17 cellular contexts compared by ENCODE assay signal in the genomic region with DNA sequence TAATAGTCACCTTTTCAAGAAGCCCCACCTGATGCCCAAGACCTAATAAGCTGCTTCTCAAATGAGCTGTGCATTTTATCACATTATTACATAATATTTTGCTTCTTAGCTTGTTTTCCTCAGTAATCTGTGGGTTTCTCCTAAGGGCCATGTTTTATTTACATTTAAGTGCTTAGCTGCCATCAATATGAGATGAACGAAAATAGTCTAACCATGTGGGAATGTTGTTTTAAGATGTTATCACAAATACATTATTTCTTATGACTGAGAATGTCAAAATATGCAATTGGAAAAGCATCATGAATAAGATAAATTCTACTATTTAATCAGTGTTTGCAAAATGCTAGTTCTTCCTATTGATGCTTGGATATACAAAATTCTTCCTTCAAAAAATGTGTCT. TPM values are rescaled to one million over a fixed set of nuclear protein-coding genes. Genes with fewer than 3 reads are reported as not detected.
A peak's percentile ranks its signal among the peaks of the same experiment; 100 is the strongest.
DNase-seq lines count a peak whose midpoint lies in the region; ATAC-seq and TF ChIP-seq lines count a peak whose summit lies in the region.
"Had no signal": no experiment of that assay in that cellular context is flagged by ENCODE, and none has a peak within 500 bp of the region (broad histone marks: within the 10 kb centered on the region; RNA-seq: fewer than 3 reads in every experiment).

No MANE protein-coding gene starts in this region.

- H3K9me3 Mint-ChIP-seq in activated CD4-positive, alpha-beta T cell treated with anti-CD3 and anti-CD28 coated beads for 36 hours (ENCODE audit: low read depth) = no peaks in the 10 kb centered on the region
- no peaks in the 10 kb centered on the region for H3K9me3 Mint-ChIP-seq in immature natural killer cell
- no peaks in the 10 kb centered on the region for H3K9me3 Mint-ChIP-seq in stimulated activated memory B cell treated with anti-CD40 and anti-IgM and Interleukin-4, amounts not matched to agents 10 μg/mL and 1 μg/mL and 100 μg/mL, for 72 hours
- no peaks in the 10 kb centered on the region for H3K9me3 Mint-ChIP-seq in activated CD8-positive, alpha-beta memory T cell treated with anti-CD3 and anti-CD28 coated beads, Interleukin-2, amount 10 ng/mL, durations not matched to agents 7 days and 5 days (ENCODE audit: low read depth)
- H3K9me3 Mint-ChIP-seq: GM23338 had no signal

- no peak overlapping the region for H3K27ac ChIP-seq in testis
- H3K27ac ChIP-seq: 22Rv1, KMS-11 had no signal

- DNase-seq in activated CD4-positive, alpha-beta T cell treated with anti-CD3 and anti-CD28 coated beads for 36 hours = no peak
- no peak for DNase-seq in activated CD4-positive, alpha-beta T cell treated with anti-CD3 and anti-CD28 coated beads, Interleukin-2, amount 50 U/mL, for 1 hour
- DNase-seq in T-helper 17 cell = no peak
- DNase-seq in immature natural killer cell = no peak
- no peak for DNase-seq in activated CD8-positive, alpha-beta memory T cell treated with anti-CD3 and anti-CD28 coated beads, Interleukin-2, amount 10 ng/mL, durations not matched to agents 7 days and 5 days
- DNase-seq in NCI-H345 (lab: John Stamatoyannopoulos, UW) = no peak
- DNase-seq in testis = no peak
- DNase-seq: activated CD4-positive, alpha-beta T cell treated with anti-CD3 and anti-CD28 coated beads for 4 hours; COR-L47; kidney glomerular epithelial cell; NCI-H524; stimulated activated CD4-positive, alpha-beta T cell treated with anti-CD3 and anti-CD28 coated beads, Interleukin-1b, Interleukin-23, amount 100 ng/mL, for 48 hours; stimulated activated CD8-positive, alpha-beta memory T cell treated with anti-CD3 and anti-CD28 coated beads, Interleukin-4, amount 100 ng/mL, for 48 hours had no signal

- peaks cover 67% of the 10 kb centered on the region for H3K36me3 Mint-ChIP-seq in activated CD4-positive, alpha-beta T cell treated with anti-CD3 and anti-CD28 coated beads for 36 hours (ENCODE audit: low read depth)
- H3K36me3 Mint-ChIP-seq in T-helper 17 cell (ENCODE audit: low read depth) = peaks cover 2% of the 10 kb centered on the region
- peaks cover 40 to 66% (median 42%) of the 10 kb centered on the region in 3 donors for H3K36me3 Mint-ChIP-seq in immature natural killer cell
- peaks cover 57% of the 10 kb centered on the region for H3K36me3 Mint-ChIP-seq in stimulated activated memory B cell treated with anti-CD40 and anti-IgM and Interleukin-4, amounts not matched to agents 10 μg/mL and 1 μg/mL and 100 μg/mL, for 72 hours
- peaks cover 70% of the 10 kb centered on the region for H3K36me3 Mint-ChIP-seq in activated CD8-positive, alpha-beta memory T cell treated with anti-CD3 and anti-CD28 coated beads, Interleukin-2, amount 10 ng/mL, durations not matched to agents 7 days and 5 days

- H3K4me3 Mint-ChIP-seq in activated CD4-positive, alpha-beta T cell treated with anti-CD3 and anti-CD28 coated beads for 36 hours = no peak overlapping the region
- H3K4me3 Mint-ChIP-seq in T-helper 17 cell (no peak overlapping the region), immature natural killer cell (peak overlapping the region in 1 of 5 donors; percentile 10)
- H3K4me3 Mint-ChIP-seq in stimulated activated memory B cell treated with anti-CD40 and anti-IgM and Interleukin-4, amounts not matched to agents 10 μg/mL and 1 μg/mL and 100 μg/mL, for 72 hours = no peak overlapping the region
- H3K4me3 Mint-ChIP-seq in activated CD8-positive, alpha-beta memory T cell treated with anti-CD3 and anti-CD28 coated beads, Interleukin-2, amount 10 ng/mL, durations not matched to agents 7 days and 5 days = no peak overlapping the region
- H3K4me3 Mint-ChIP-seq: GM23338 had no signal

- WGBS in testis, 2 donors = 76 to 77% methylated on average over 1 of the region's 1 CpG

- intact Hi-C loops in activated CD4-positive, alpha-beta T cell treated with anti-CD3 and anti-CD28 coated beads for 36 hours (cut with DNase I, micrococcal nuclease) = no loop called here
- intact Hi-C loops in testis (cut with DNase I; ENCODE audit: low total_unique reads) = no loop called here

- no peak for ATAC-seq in activated CD4-positive, alpha-beta T cell treated with anti-CD3 and anti-CD28 coated beads for 36 hours
- no peak for ATAC-seq in T-helper 17 cell
- no peak for ATAC-seq in stimulated activated memory B cell treated with anti-CD40 and anti-IgM and Interleukin-4, amounts not matched to agents 10 μg/mL and 1 μg/mL and 100 μg/mL, for 72 hours
- no peak for ATAC-seq in activated CD8-positive, alpha-beta memory T cell treated with anti-CD3 and anti-CD28 coated beads, Interleukin-2, amount 10 ng/mL, durations not matched to agents 7 days and 5 days
- ATAC-seq: GM23338 had no signal

- TF ChIP-seq CTCF in testis (IDR thresholded peaks at IDR 0.05) = no peak

- no peak for TF ChIP-seq POLR2A in testis (IDR thresholded peaks at IDR 0.05)

- peaks cover 54% of the 10 kb centered on the region for H3K4me1 Mint-ChIP-seq in activated CD4-positive, alpha-beta T cell treated with anti-CD3 and anti-CD28 coated beads for 36 hours
- peaks cover 14% of the 10 kb centered on the region for H3K4me1 Mint-ChIP-seq in T-helper 17 cell
- H3K4me1 Mint-ChIP-seq in immature natural killer cell = peaks cover 50 to 93% of the 10 kb centered on the region in 2 donors
- H3K4me1 Mint-ChIP-seq in stimulated activated memory B cell treated with anti-CD40 and anti-IgM and Interleukin-4, amounts not matched to agents 10 μg/mL and 1 μg/mL and 100 μg/mL, for 72 hours = no peaks in the 10 kb centered on the region
- peaks cover 35% of the 10 kb centered on the region for H3K4me1 Mint-ChIP-seq in activated CD8-positive, alpha-beta memory T cell treated with anti-CD3 and anti-CD28 coated beads, Interleukin-2, amount 10 ng/mL, durations not matched to agents 7 days and 5 days

- peaks cover 5% of the 10 kb centered on the region for H3K4me1 ChIP-seq in testis

- no peak overlapping the region for H3K4me3 ChIP-seq in testis
- H3K4me3 ChIP-seq: GM23338 had no signal

- H3K9me3 ChIP-seq in T-helper 17 cell (ENCODE audit: control insufficient read depth, low read length, poor library complexity, severe bottlenecking) (no peaks in the 10 kb centered on the region), testis (no peaks in the 10 kb centered on the region)

- peaks cover 3% of the 10 kb centered on the region for H3K36me3 ChIP-seq in testis (ENCODE audit: low read depth, missing control alignments)

- H3K27ac Mint-ChIP-seq in activated CD4-positive, alpha-beta T cell treated with anti-CD3 and anti-CD28 coated beads for 36 hours = peak overlapping the region; percentile 52
- H3K27ac Mint-ChIP-seq in T-helper 17 cell = peak overlapping the region; percentile 53
- H3K27ac Mint-ChIP-seq in immature natural killer cell = peak overlapping the region in 4 of 6 donors; percentile 7 to 62 (median 28)
- H3K27ac Mint-ChIP-seq in stimulated activated memory B cell treated with anti-CD40 and anti-IgM and Interleukin-4, amounts not matched to agents 10 μg/mL and 1 μg/mL and 100 μg/mL, for 72 hours = peak overlapping the region; percentile 75
- no peak overlapping the region for H3K27ac Mint-ChIP-seq in activated CD8-positive, alpha-beta memory T cell treated with anti-CD3 and anti-CD28 coated beads, Interleukin-2, amount 10 ng/mL, durations not matched to agents 7 days and 5 days
- H3K27ac Mint-ChIP-seq: GM23338 had no signal

- H3K27me3 ChIP-seq in testis = no peaks in the 10 kb centered on the region

- POLR2A ChIA-PET in activated CD4-positive, alpha-beta T cell treated with anti-CD3 and anti-CD28 coated beads for 36 hours (lab: Charles Lee) = interaction anchor here (1.3 kb wide), 1 partner anchor 10 kb away, joined by 3 read pairs; a partner anchor contains a TSS

- no peaks in the 10 kb centered on the region for H3K27me3 Mint-ChIP-seq in activated CD4-positive, alpha-beta T cell treated with anti-CD3 and anti-CD28 coated beads for 36 hours
- H3K27me3 Mint-ChIP-seq in T-helper 17 cell (no peaks in the 10 kb centered on the region), immature natural killer cell (ENCODE audit: low read depth in 3 of 3) (peaks cover 0 to 2% (median 0%) of the 10 kb centered on the region in 3 donors)
- no peaks in the 10 kb centered on the region for H3K27me3 Mint-ChIP-seq in stimulated activated memory B cell treated with anti-CD40 and anti-IgM and Interleukin-4, amounts not matched to agents 10 μg/mL and 1 μg/mL and 100 μg/mL, for 72 hours
- no peaks in the 10 kb centered on the region for H3K27me3 Mint-ChIP-seq in activated CD8-positive, alpha-beta memory T cell treated with anti-CD3 and anti-CD28 coated beads, Interleukin-2, amount 10 ng/mL, durations not matched to agents 7 days and 5 days

- CTCF ChIA-PET in activated CD4-positive, alpha-beta T cell treated with anti-CD3 and anti-CD28 coated beads for 36 hours (lab: Charles Lee) = interaction anchor here (1.0 to 6.5 kb wide), 2 partner anchors 12 to 47 kb away, joined by 3 to 57 read pairs; a partner anchor contains a TSS
- CTCF ChIA-PET in activated CD8-positive, alpha-beta memory T cell treated with anti-CD3 and anti-CD28 coated beads, Interleukin-2, amount 10 ng/mL, durations not matched to agents 7 days and 5 days (lab: Charles Lee) = interaction anchor here (1.7 kb wide), 2 partner anchors 12 to 153 kb away, joined by 3 to 5 read pairs; no protein-coding TSS in a partner anchor

RNA-seq across cellular contexts. Expression of a gene that starts 10.1 kb away (rescaled TPM):
- total RNA-seq in activated CD4-positive, alpha-beta T cell treated with anti-CD3 and anti-CD28 coated beads for 36 hours = 10 to 100 TPM; 21.7 to 21.9 TPM
- total RNA-seq in T-helper 17 cell (100 to 1,000 TPM; 173 to 200 TPM), testis (10 to 100 TPM; 47.6 to 53.4 TPM)
- polyA plus RNA-seq in immature natural killer cell (10 to 100 TPM; 39.1 to 51.5 (median 50.3) TPM), testis (ENCODE audit: insufficient read depth, low read depth, low replicate concordance) (30.5 TPM)
- 10 to 100 TPM; 13.5 to 42.8 TPM for total RNA-seq in activated CD8-positive, alpha-beta memory T cell treated with anti-CD3 and anti-CD28 coated beads, Interleukin-2, amount 10 ng/mL, durations not matched to agents 7 days and 5 days
